ENCODE assay signal across 22 cellular contexts in the genomic region with DNA sequence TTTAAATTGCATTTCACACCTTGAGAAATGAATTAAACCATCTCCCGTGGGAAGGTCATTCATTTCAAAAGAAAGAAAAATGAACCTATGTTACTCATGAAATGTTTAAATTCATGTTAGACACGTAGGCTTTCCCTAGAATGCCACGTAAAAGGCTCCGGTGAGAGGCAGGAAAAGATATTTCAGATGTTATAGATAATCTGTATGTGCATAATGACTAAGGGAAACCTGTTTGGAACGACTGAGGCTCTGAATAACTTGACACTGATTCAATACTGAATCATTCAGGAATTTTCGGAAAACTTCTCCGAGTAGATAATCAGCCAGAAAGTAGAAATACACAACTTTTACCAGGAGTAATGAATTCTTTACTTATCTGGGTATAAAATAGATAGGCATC.
DNase-seq lines count a peak whose midpoint lies in the region; FAIRE-seq and TF ChIP-seq lines count a peak whose summit lies in the region.
"Had no signal": no experiment of that assay in that cellular context is flagged by ENCODE, and none has a peak within 500 bp of the region (broad histone marks: within the 10 kb centered on the region; RNA-seq: fewer than 3 reads in every experiment).

No MANE protein-coding gene starts in this region.

- no peaks in the 10 kb centered on the region for H3K9me2 ChIP-seq in PC-9 (ENCODE audit: insufficient read depth)

- H3K4me3 ChIP-seq in PC-9 (no peak overlapping the region), bronchial epithelial cell (ENCODE audit: low read depth, low read length) (no peak overlapping the region), HAP-1 (no peak overlapping the region)
- H3K4me3 ChIP-seq: heart left ventricle, right lobe of liver, SJCRH30, upper lobe of right lung had no signal

- 0 out of 2 replicates have a peak, but pooled peaks cover 3% of the 10 kb centered on the region for H3K36me3 ChIP-seq in PC-9 (ENCODE audit: low read depth)
- no peaks in the 10 kb centered on the region for H3K36me3 ChIP-seq in bronchial epithelial cell (ENCODE audit: control insufficient read depth, insufficient read depth, low read length)
- H3K36me3 ChIP-seq in HAP-1 (replicated peaks): no peaks in the 10 kb centered on the region
- H3K36me3 ChIP-seq: heart left ventricle, right lobe of liver, SJCRH30, upper lobe of right lung had no signal

- H3K27ac ChIP-seq in PC-9: peak overlapping the region; percentile 84
- H3K27ac ChIP-seq: C4-2B, heart left ventricle, right lobe of liver, SJCRH30, upper lobe of right lung had no signal

- peak overlapping the region; percentile 39 for H3K4me2 ChIP-seq in PC-9

- 0 out of 2 replicates have a peak, but pooled peaks cover 5% of the 10 kb centered on the region for H3K9me3 ChIP-seq in PC-9 (ENCODE audit: insufficient read depth, low read depth)
- H3K9me3 ChIP-seq in HAP-1: no peaks in the 10 kb centered on the region
- H3K9me3 ChIP-seq: right lobe of liver, SJCRH30, upper lobe of right lung had no signal

- CTCF ChIA-PET in PC-9 (lab: Charles Lee): no interaction called here

- in situ Hi-C loops in HAP-1 (cut with MboI; ENCODE audit: low sequenced_read_pairs): no loop called here

- no TSS peak for BruUV-seq in PC-9 (replicated peaks; lab: Mats Ljungman, UMichigan)

- H3K27me3 ChIP-seq in PC-9 (ENCODE audit: insufficient read depth, low read depth) (no peaks in the 10 kb centered on the region), bronchial epithelial cell (ENCODE audit: control insufficient read depth, insufficient read depth, low read length) (no peaks in the 10 kb centered on the region), HAP-1 (ENCODE audit: low read depth) (no peaks in the 10 kb centered on the region)
- H3K27me3 ChIP-seq: heart left ventricle, right lobe of liver, SJCRH30, upper lobe of right lung had no signal

- peaks cover 16% of the 10 kb centered on the region; the same call in 1 of the 2 replicates for H3F3A ChIP-seq in PC-9 (ENCODE audit: insufficient read depth, low read depth)

- POLR2A ChIA-PET in PC-9 (lab: Charles Lee; ENCODE audit: unreplicated experiment): no interaction called here

- H4K20me1 ChIP-seq in PC-9 (ENCODE audit: insufficient read depth): no peaks in the 10 kb centered on the region

- no peaks in the 10 kb centered on the region for H3K79me2 ChIP-seq in PC-9 (ENCODE audit: low read depth)

- H2AFZ ChIP-seq in PC-9: no peak overlapping the region

- no peak for FAIRE-seq in bronchial epithelial cell (lab: Jason Lieb, UNC)
- FAIRE-seq: colon had no signal

- TF ChIP-seq CTCF in PC-9 (conservative IDR thresholded peaks at IDR 0.05) (no peak), bronchial epithelial cell (IDR thresholded peaks at IDR 0.05; ENCODE audit: insufficient read depth, low read length, severe bottlenecking) (no peak)

- intact Hi-C loops in PC-9 (cut with micrococcal nuclease; ENCODE audit: unreplicated experiment): loop anchor here (1.0 kb wide), 3 partner anchors 17 to 142 kb away; no protein-coding TSS in a partner anchor

- H3K4me1 ChIP-seq in PC-9 (replicated peaks; ENCODE audit: insufficient read depth) (peaks cover 29% of the 10 kb centered on the region), HAP-1 (no peaks in the 10 kb centered on the region)
- H3K4me1 ChIP-seq: right lobe of liver, SJCRH30, upper lobe of right lung had no signal

- peak; percentile 92 for DNase-seq in ELR (ENCODE audit: low read depth)
- peak; percentile 55 to 88 for DNase-seq in PC-9
- DNase-seq in bronchial epithelial cell (ENCODE audit: low read depth): peak; percentile 64
- peak; percentile 54 for DNase-seq in kidney tubule cell (ENCODE audit: low spot score)
- DNase-seq in NCI-H146 (lab: John Stamatoyannopoulos, UW): no peak
- no peak for DNase-seq in NCI-H2107 treated with DMSO at 0.1 percent for 48 hours (lab: John Stamatoyannopoulos, UW; ENCODE audit: unreplicated experiment)
- DNase-seq in HAP-1 (ENCODE audit: low spot score in 2 of 2): no peak
- DNase-seq in hepatic stellate cell (ENCODE audit: low spot score): no peak
- DNase-seq: activated CD4-positive, alpha-beta T cell treated with anti-CD3 and anti-CD28 coated beads for 4 hours; aorta; HCEC 1CT; heart left ventricle; KBM-7; left ventricle myocardium superior; NCI-H187; OCI-M1; right lobe of liver; SJCRH30; stimulated activated CD8-positive, alpha-beta memory T cell treated with anti-CD3 and anti-CD28 coated beads, Interleukin-4, amount 100 ng/mL, for 48 hours; upper lobe of right lung had no signal

Comparison
In these comparisons a context has a peak if more than half of its experiments do, and no peak if none do; other contexts are left out.
1. DNase-seq: peak in ELR (single experiment), PC-9 (2 of 2), bronchial epithelial cell (single experiment) and kidney tubule cell (single experiment); none in NCI-H146 (single experiment), NCI-H2107 treated with DMSO at 0.1 percent for 48 hours (single experiment), HAP-1 (0 of 2) and hepatic stellate cell (single experiment).